8 cellular contexts compared by ENCODE assay signal in the genomic region with DNA sequence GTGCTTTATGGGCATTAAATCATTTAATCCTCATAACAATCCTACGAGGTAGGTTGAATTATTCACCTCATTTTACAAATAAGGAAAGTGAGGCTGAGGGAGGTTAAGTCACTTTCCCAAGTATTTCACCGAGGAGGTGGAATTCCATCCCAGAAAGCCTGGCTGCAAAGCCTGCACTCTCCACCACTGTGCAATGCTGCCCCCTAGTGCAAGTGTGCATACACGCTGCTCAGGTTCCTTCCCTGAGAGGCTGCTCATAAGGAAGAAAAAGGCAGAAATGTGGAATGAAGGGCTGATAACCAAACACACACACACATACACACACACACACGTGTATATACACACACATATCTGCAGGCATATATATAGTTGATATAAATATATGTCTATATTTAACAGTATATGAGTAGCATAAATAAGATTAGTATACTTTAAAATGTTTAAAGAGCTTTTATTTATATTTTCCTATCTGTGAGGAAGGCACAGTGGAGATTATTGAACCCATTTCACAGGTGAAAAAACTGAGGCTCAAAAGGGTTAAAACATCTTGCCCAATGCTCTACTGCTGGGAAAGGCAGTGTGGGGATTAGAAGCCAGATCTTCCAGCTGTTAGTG.
DNase-seq lines count a peak whose midpoint lies in the region; ATAC-seq and TF ChIP-seq lines count a peak whose summit lies in the region.

No MANE protein-coding gene starts in this region.

- no peaks in the 10 kb centered on the region for H3K9me3 ChIP-seq in breast epithelium
- H3K9me3 ChIP-seq in transverse colon, result no peaks in the 10 kb centered on the region

- no peak for TF ChIP-seq EP300 in transverse colon (IDR thresholded peaks at IDR 0.05; ENCODE audit: low read depth)

- no peaks in the 10 kb centered on the region for H3K36me3 ChIP-seq in breast epithelium
- H3K36me3 ChIP-seq in transverse colon, result no peaks in the 10 kb centered on the region

- ATAC-seq in GM18868 (IDR thresholded peaks at IDR 0.05; ENCODE audit: unreplicated experiment), result peak; percentile 82
- ATAC-seq in HG03442 (IDR thresholded peaks at IDR 0.05; ENCODE audit: unreplicated experiment), result peak; percentile 78
- no peak for ATAC-seq in HG02678 (IDR thresholded peaks at IDR 0.05; ENCODE audit: unreplicated experiment)

- H3K4me3 ChIP-seq in breast epithelium (no peak overlapping the region), transverse colon (no peak overlapping the region)

- intact Hi-C loops in breast epithelium (cut with DNase I; ENCODE audit: low total_unique reads), result no loop called here
- intact Hi-C loops in transverse colon (cut with DNase I; ENCODE audit: low total_unique reads), result loop anchor here (10.0 kb wide), 1 partner anchor 384 kb away; no protein-coding TSS in a partner anchor

- DNase-seq in DMS153 treated with DMSO at 0.1 percent for 48 hours (lab: John Stamatoyannopoulos, UW; ENCODE audit: unreplicated experiment) (peak; percentile 58), NCI-H82 treated with DMSO at 0.1 percent for 48 hours (lab: John Stamatoyannopoulos, UW; ENCODE audit: unreplicated experiment) (peak; percentile 0), breast epithelium (ENCODE audit: low spot score in 2 of 2) (peak in 1 of 2 donors; percentile 57), kidney glomerular epithelial cell (lab: John Stamatoyannopoulos, UW) (peak; percentile 52), transverse colon (peak; percentile 80)

- H3K27ac ChIP-seq in breast epithelium (no peak overlapping the region), transverse colon (no peak overlapping the region)

- WGBS in transverse colon (ENCODE audit: low coverage in 1 of 2), 2 donors, result 0% methylated on average over 4 of the region's 4 CpGs

- H3K4me1 ChIP-seq in breast epithelium, result no peaks in the 10 kb centered on the region
- H3K4me1 ChIP-seq in transverse colon, result no peaks in the 10 kb centered on the region

- H3K27me3 ChIP-seq in breast epithelium (peaks cover 0 to 3% of the 10 kb centered on the region in 2 donors), transverse colon (no peaks in the 10 kb centered on the region)

- TF ChIP-seq CTCF in breast epithelium (IDR thresholded peaks at IDR 0.05) (peak; percentile 39 to 66 (median 60)), transverse colon (IDR thresholded peaks at IDR 0.05) (peak; percentile 68 to 81 (median 76))

- TF ChIP-seq POLR2A in breast epithelium (IDR thresholded peaks at IDR 0.05) (no peak), transverse colon (IDR thresholded peaks at IDR 0.05) (no peak)

- in situ Hi-C loops in transverse colon (cut with MboI; ENCODE audit: low pct_ligation_motif_present in 1 of 4, low pct_unique_long_range_greater_than_20kb in 1 of 4, low sequenced_read_pairs in 3 of 4), result loop anchor here in 2 of 4 donors (10.0 to 25.0 kb wide), 3 partner anchors 234 to 391 kb away; no protein-coding TSS in a partner anchor
